Comparison of ENCODE assay signal across 8 cellular contexts in the genomic region with DNA sequence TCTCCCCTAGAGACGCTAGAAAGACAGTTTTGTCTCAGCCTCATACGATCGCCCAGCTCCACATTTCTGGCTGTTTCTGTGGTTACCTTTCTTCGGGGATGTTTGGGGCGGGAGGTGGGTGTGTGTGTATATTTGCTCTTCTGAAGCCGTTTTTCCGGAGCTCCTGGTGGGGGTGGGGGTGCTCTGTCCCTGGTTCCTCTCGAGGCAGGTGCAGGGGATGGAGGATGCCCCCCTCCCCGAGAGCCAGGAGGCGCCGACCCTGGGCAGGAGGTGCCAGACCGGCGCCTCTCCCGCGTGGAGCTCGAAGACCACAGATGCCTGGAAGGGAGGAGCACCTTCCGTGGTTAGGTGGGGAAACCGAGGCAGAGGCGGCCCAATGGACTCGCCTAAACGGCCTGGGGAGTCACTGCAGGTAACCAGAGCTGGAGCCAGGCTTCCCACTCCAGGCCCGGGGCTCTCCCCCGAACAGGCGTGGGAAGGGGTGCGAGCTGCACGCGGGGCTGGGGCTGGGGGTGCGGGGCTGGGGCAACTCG. TPM values are rescaled to one million over a fixed set of nuclear protein-coding genes. Genes with fewer than 3 reads are reported as not detected.
DNase-seq lines count a peak whose midpoint lies in the region; ATAC-seq, FAIRE-seq and TF ChIP-seq lines count a peak whose summit lies in the region.

No MANE protein-coding gene starts in this region.

- H3K9me3 ChIP-seq in A549 (peaks cover 6% of the 10 kb centered on the region), lung (ENCODE audit: control insufficient read depth in 2 of 2, insufficient read depth in 1 of 2, low read length in 1 of 2) (no peaks in the 10 kb centered on the region)

- H3K4me3 Mint-ChIP-seq in activated naive CD8-positive, alpha-beta T cell treated with anti-CD3 and anti-CD28 coated beads, Interleukin-2, amount 50 U/mL, for 24 hours = peak overlapping the region; percentile 69
- peak overlapping the region; percentile 79 for H3K4me3 Mint-ChIP-seq in type B pancreatic cell

- peak overlapping the region; percentile 40 for H3K27ac Mint-ChIP-seq in activated naive CD8-positive, alpha-beta T cell treated with anti-CD3 and anti-CD28 coated beads, Interleukin-2, amount 50 U/mL, for 24 hours
- H3K27ac Mint-ChIP-seq in type B pancreatic cell = peak overlapping the region; percentile 78

- peak overlapping the region; percentile 94 for H3K4me2 ChIP-seq in A549

- H3K36me3 ChIP-seq in lung (ENCODE audit: control insufficient read depth in 2 of 2, insufficient read depth in 2 of 2, low read length in 2 of 2) = no peaks in the 10 kb centered on the region

- no peak for DNase-seq in A549 (ENCODE audit: low read depth in 1 of 2, low spot score in 1 of 2)
- DNase-seq in activated naive CD8-positive, alpha-beta T cell treated with anti-CD3 and anti-CD28 coated beads, Interleukin-2, amount 50 U/mL, for 24 hours = peak; percentile 30
- DNase-seq in lung (ENCODE audit: low spot score) = no peak
- DNase-seq in type B pancreatic cell (ENCODE audit: extremely low spot score, unreplicated experiment) = no peak
- DNase-seq in NCI-H2029 treated with DMSO at 0.1 percent for 48 hours (lab: John Stamatoyannopoulos, UW) = no peak
- no peak for DNase-seq in GOT3 (lab: John Stamatoyannopoulos, UW)

- peak overlapping the region; percentile 95 to 98 for H3K27ac ChIP-seq in A549
- H3K27ac ChIP-seq in lung (ENCODE audit: low read depth in 1 of 2, low read length in 1 of 2) = peak overlapping the region; percentile 27 to 92

- ATAC-seq in A549 = no peak
- peak; percentile 1 for ATAC-seq in HG03196 (IDR thresholded peaks at IDR 0.05; ENCODE audit: unreplicated experiment)
- ATAC-seq in activated naive CD8-positive, alpha-beta T cell treated with anti-CD3 and anti-CD28 coated beads, Interleukin-2, amount 50 U/mL, for 24 hours = no peak
- no peak for ATAC-seq in lung (ENCODE audit: insufficient read depth, low FRiP score)
- no peak for ATAC-seq in HG03565 (IDR thresholded peaks at IDR 0.05; ENCODE audit: unreplicated experiment)

- no peaks in the 10 kb centered on the region for H3K27me3 ChIP-seq in lung (ENCODE audit: control insufficient read depth, insufficient read depth)

- FAIRE-seq in A549 (lab: Jason Lieb, UNC) = no peak

- no peaks in the 10 kb centered on the region for H3K27me3 Mint-ChIP-seq in activated naive CD8-positive, alpha-beta T cell treated with anti-CD3 and anti-CD28 coated beads, Interleukin-2, amount 50 U/mL, for 24 hours
- peaks cover 29% of the 10 kb centered on the region for H3K27me3 Mint-ChIP-seq in type B pancreatic cell

- no peak for TF ChIP-seq EP300 in A549 (IDR thresholded peaks at IDR 0.05)

- H3K36me3 Mint-ChIP-seq in activated naive CD8-positive, alpha-beta T cell treated with anti-CD3 and anti-CD28 coated beads, Interleukin-2, amount 50 U/mL, for 24 hours (ENCODE audit: low read depth) = peaks cover 4% of the 10 kb centered on the region
- H3K36me3 Mint-ChIP-seq in type B pancreatic cell = no peaks in the 10 kb centered on the region

- TF ChIP-seq RAD21 in A549 (conservative IDR thresholded peaks at IDR 0.05 in 1 of 2, IDR thresholded peaks at IDR 0.05 in 1 of 2) = no peak

- WGBS in A549 (ENCODE audit: missing lambda C conversion rate) = 25% methylated on average over 19 of the region's 29 CpGs
- WGBS in lung, 2 donors = 14 to 16% methylated on average over 22 to 29 of the region's 29 CpGs

- H3K4me1 ChIP-seq in A549 (peaks cover 63% of the 10 kb centered on the region), lung (ENCODE audit: control insufficient read depth in 2 of 2, insufficient read depth in 2 of 2, low read length in 2 of 2) (peaks cover 0 to 24% of the 10 kb centered on the region in 2 donors)

- H3K9me3 Mint-ChIP-seq in activated naive CD8-positive, alpha-beta T cell treated with anti-CD3 and anti-CD28 coated beads, Interleukin-2, amount 50 U/mL, for 24 hours = no peaks in the 10 kb centered on the region
- no peaks in the 10 kb centered on the region for H3K9me3 Mint-ChIP-seq in type B pancreatic cell

- no peak for TF ChIP-seq CTCF in A549 (IDR thresholded peaks at IDR 0.05)
- no peak for TF ChIP-seq CTCF in lung (IDR thresholded peaks at IDR 0.05; ENCODE audit: control extremely low read depth, extremely low read depth)
- no peak for TF ChIP-seq CTCF in type B pancreatic cell (conservative IDR thresholded peaks at IDR 0.05)

- peaks cover 76% of the 10 kb centered on the region for H3K4me1 Mint-ChIP-seq in activated naive CD8-positive, alpha-beta T cell treated with anti-CD3 and anti-CD28 coated beads, Interleukin-2, amount 50 U/mL, for 24 hours
- peaks cover 17% of the 10 kb centered on the region for H3K4me1 Mint-ChIP-seq in type B pancreatic cell (ENCODE audit: unreplicated experiment)

- CTCF ChIA-PET in A549 (lab: Yijun Ruan, JAX) = interaction anchor here (0.7 to 14.1 kb wide), 29 partner anchors 8 to 230 kb away, joined by 3 to 215 read pairs (median 3); no protein-coding TSS in a partner anchor

- no peak for TF ChIP-seq POLR2A in A549 (IDR thresholded peaks at IDR 0.05; ENCODE audit: low read length)

- H3K4me3 ChIP-seq in A549 = peak overlapping the region; percentile 84
- no peak overlapping the region for H3K4me3 ChIP-seq in lung

- POLR2A ChIA-PET in A549 (lab: Yijun Ruan, JAX) = interaction anchor here (0.8 to 1.6 kb wide), 4 partner anchors 12 to 107 kb away, joined by 3 to 19 read pairs (median 4); no protein-coding TSS in a partner anchor

TF ChIP-seq in A549, 52 proteins besides CTCF, POLR2A, EP300 and RAD21:
- TF ChIP-seq PHF8 (IDR thresholded peaks at IDR 0.05; ENCODE audit: borderline replicate concordance, low read depth) (peak; percentile 39; the same call in 1 of the 2 replicates), PBX3 (IDR thresholded peaks at IDR 0.05) (no peak)
TF ChIP-seq in A549: peak in this region for 1.

RNA-seq across cellular contexts. Expression of gene HPCAL1, which starts 0.7 kb away (rescaled TPM):
- polyA plus RNA-seq in A549 (2011; rRNA removed) (37.8 and 44.4 TPM in 2 replicates), A549 (2017; fragmentation: RNase III; extraction: RNeasy Plus Mini Kit Qiagen cat#74134 plus additional on column Dnase treatment) (66.4 to 78.8 TPM (median 66.9 TPM) in 3 replicates), lung (100 to 1,000 TPM; 129 to 147 TPM)
- polyA plus RNA-seq in A549 (2012; cell fraction: cytosol; rRNA removed) = 146 and 175 TPM in 2 replicates
- 151 and 164 TPM in 2 replicates for polyA plus RNA-seq in A549 (2012; cell fraction: nucleus; rRNA removed)
- polyA minus RNA-seq in A549 (2011; rRNA and poly(A)+ RNA removed) = 26.0 and 43.0 TPM in 2 replicates
- total RNA-seq in lung (100 to 1,000 TPM; 122 to 143 TPM), type B pancreatic cell (ENCODE audit: low replicate concordance) (13.4 and 17.8 TPM in 2 replicates)
